Comparison of ENCODE assay signal across 20 cellular contexts in genomic region chr10:23493711-23494110, GRCh38. TPM values are rescaled to one million over a fixed set of nuclear protein-coding genes. Genes with fewer than 3 reads are reported as not detected.
A peak's percentile ranks its signal among the peaks of the same experiment; 100 is the strongest.
DNase-seq lines count a peak whose midpoint lies in the region; ATAC-seq and TF ChIP-seq lines count a peak whose summit lies in the region.
"Had no signal": no experiment of that assay in that cellular context is flagged by ENCODE, and none has a peak within 500 bp of the region (broad histone marks: within the 10 kb centered on the region; RNA-seq: fewer than 3 reads in every experiment).

No MANE protein-coding gene starts in this region.

- CTCF ChIA-PET in activated CD8-positive, alpha-beta T cell treated with anti-CD3 and anti-CD28 coated beads for 36 hours (lab: Charles Lee) = interaction anchor here (0.7 kb wide), 2 partner anchors 179 to 335 kb away, joined by 3 read pairs; no protein-coding TSS in a partner anchor
- CTCF ChIA-PET in activated CD8-positive, alpha-beta T cell treated with anti-CD3 and anti-CD28 coated beads, Interleukin-2, amount 10 ng/mL, durations not matched to agents 7 days and 5 days (lab: Charles Lee) = no interaction called here

- no peaks in the 10 kb centered on the region for H3K4me1 Mint-ChIP-seq in activated CD8-positive, alpha-beta T cell treated with anti-CD3 and anti-CD28 coated beads for 36 hours (ENCODE audit: low read depth)
- no peaks in the 10 kb centered on the region for H3K4me1 Mint-ChIP-seq in activated CD8-positive, alpha-beta T cell treated with anti-CD3 and anti-CD28 coated beads, Interleukin-2, amount 10 ng/mL, durations not matched to agents 7 days and 5 days (ENCODE audit: low read depth)
- no peaks in the 10 kb centered on the region for H3K4me1 Mint-ChIP-seq in type B pancreatic cell (ENCODE audit: unreplicated experiment)
- H3K4me1 Mint-ChIP-seq: CD4-positive, alpha-beta memory T cell had no signal

- no peak overlapping the region for H3K27ac Mint-ChIP-seq in activated CD8-positive, alpha-beta T cell treated with anti-CD3 and anti-CD28 coated beads for 36 hours
- H3K27ac Mint-ChIP-seq in activated CD8-positive, alpha-beta T cell treated with anti-CD3 and anti-CD28 coated beads, Interleukin-2, amount 10 ng/mL, durations not matched to agents 7 days and 5 days = no peak overlapping the region
- no peak overlapping the region for H3K27ac Mint-ChIP-seq in type B pancreatic cell
- H3K27ac Mint-ChIP-seq: CD4-positive, alpha-beta memory T cell had no signal

- ATAC-seq in activated CD8-positive, alpha-beta T cell treated with anti-CD3 and anti-CD28 coated beads for 36 hours = peak; percentile 24
- ATAC-seq in activated CD8-positive, alpha-beta T cell treated with anti-CD3 and anti-CD28 coated beads, Interleukin-2, amount 10 ng/mL, durations not matched to agents 7 days and 5 days = no peak
- ATAC-seq: A549 had no signal

- H3K9me3 Mint-ChIP-seq in activated CD8-positive, alpha-beta T cell treated with anti-CD3 and anti-CD28 coated beads for 36 hours = peaks cover 2% of the 10 kb centered on the region
- no peaks in the 10 kb centered on the region for H3K9me3 Mint-ChIP-seq in activated CD8-positive, alpha-beta T cell treated with anti-CD3 and anti-CD28 coated beads, Interleukin-2, amount 10 ng/mL, durations not matched to agents 7 days and 5 days (ENCODE audit: insufficient read depth)
- H3K9me3 Mint-ChIP-seq in type B pancreatic cell = no peaks in the 10 kb centered on the region
- H3K9me3 Mint-ChIP-seq: CD4-positive, alpha-beta memory T cell had no signal

- POLR2A ChIA-PET in activated CD8-positive, alpha-beta T cell treated with anti-CD3 and anti-CD28 coated beads for 36 hours (lab: Charles Lee) = no interaction called here
- POLR2A ChIA-PET in activated CD8-positive, alpha-beta T cell treated with anti-CD3 and anti-CD28 coated beads, Interleukin-2, amount 10 ng/mL, durations not matched to agents 7 days and 5 days (lab: Charles Lee) = no interaction called here

- no peaks in the 10 kb centered on the region for H3K36me3 Mint-ChIP-seq in activated CD8-positive, alpha-beta T cell treated with anti-CD3 and anti-CD28 coated beads for 36 hours (ENCODE audit: low read depth)
- H3K36me3 Mint-ChIP-seq in activated CD8-positive, alpha-beta T cell treated with anti-CD3 and anti-CD28 coated beads, Interleukin-2, amount 10 ng/mL, durations not matched to agents 7 days and 5 days (ENCODE audit: low read depth) = no peaks in the 10 kb centered on the region
- no peaks in the 10 kb centered on the region for H3K36me3 Mint-ChIP-seq in type B pancreatic cell
- H3K36me3 Mint-ChIP-seq: CD4-positive, alpha-beta memory T cell had no signal

- H3K27me3 Mint-ChIP-seq in activated CD8-positive, alpha-beta T cell treated with anti-CD3 and anti-CD28 coated beads for 36 hours = peaks cover 12% of the 10 kb centered on the region
- peaks cover 8% of the 10 kb centered on the region for H3K27me3 Mint-ChIP-seq in activated CD8-positive, alpha-beta T cell treated with anti-CD3 and anti-CD28 coated beads, Interleukin-2, amount 10 ng/mL, durations not matched to agents 7 days and 5 days (ENCODE audit: low read depth)
- H3K27me3 Mint-ChIP-seq in type B pancreatic cell = peaks cover 10% of the 10 kb centered on the region

- peak; percentile 28 for DNase-seq in activated CD8-positive, alpha-beta T cell treated with anti-CD3 and anti-CD28 coated beads for 36 hours
- DNase-seq in activated CD8-positive, alpha-beta T cell treated with anti-CD3 and anti-CD28 coated beads, Interleukin-2, amount 10 ng/mL, durations not matched to agents 7 days and 5 days = no peak
- DNase-seq in stimulated activated CD4-positive, alpha-beta T cell treated with anti-CD3 and anti-CD28 coated beads, Interleukin-15, amount 100 ng/mL, for 24 hours = peak; percentile 19
- no peak for DNase-seq in stimulated activated CD4-positive, alpha-beta T cell treated with anti-CD3 and anti-CD28 coated beads, Interleukin-4, amount 100 ng/mL, for 24 hours
- DNase-seq in renal cortical epithelial cell (ENCODE audit: low read depth) (peak; percentile 9), type B pancreatic cell (ENCODE audit: extremely low spot score, unreplicated experiment) (peak; percentile 13), mesenteric fat pad (ENCODE audit: low spot score) (no peak)
- DNase-seq: AML-193; CD4-positive, alpha-beta memory T cell; COR-L47; DMS53; H7; MV-4-11; NCI-H1105 treated with DMSO at 0.1 percent for 48 hours; NCI-H2029 treated with DMSO at 0.1 percent for 48 hours; NCI-H446 treated with DMSO at 0.1 percent for 48 hours; NCI-H526 treated with DMSO at 0.1 percent for 48 hours; Right ventricle myocardium superior; RPMI8226 had no signal

- TF ChIP-seq CTCF in activated CD8-positive, alpha-beta T cell treated with anti-CD3 and anti-CD28 coated beads for 36 hours (IDR thresholded peaks at IDR 0.05) = no peak
- no peak for TF ChIP-seq CTCF in type B pancreatic cell (conservative IDR thresholded peaks at IDR 0.05)

- H3K4me3 Mint-ChIP-seq in activated CD8-positive, alpha-beta T cell treated with anti-CD3 and anti-CD28 coated beads for 36 hours = no peak overlapping the region
- H3K4me3 Mint-ChIP-seq in activated CD8-positive, alpha-beta T cell treated with anti-CD3 and anti-CD28 coated beads, Interleukin-2, amount 10 ng/mL, durations not matched to agents 7 days and 5 days = no peak overlapping the region
- no peak overlapping the region for H3K4me3 Mint-ChIP-seq in type B pancreatic cell
- H3K4me3 Mint-ChIP-seq: CD4-positive, alpha-beta memory T cell had no signal

- intact Hi-C loops in activated CD8-positive, alpha-beta T cell treated with anti-CD3 and anti-CD28 coated beads for 36 hours (cut with micrococcal nuclease) = no loop called here

RNA-seq across cellular contexts. Expression of gene OTUD1, which starts 54.8 kb away (rescaled TPM):
- total RNA-seq in activated CD8-positive, alpha-beta T cell treated with anti-CD3 and anti-CD28 coated beads for 36 hours = 1 to 10 TPM; 6.6 to 7.0 TPM
- 1 to 10 TPM; 8.4 to 8.9 TPM for total RNA-seq in activated CD8-positive, alpha-beta T cell treated with anti-CD3 and anti-CD28 coated beads, Interleukin-2, amount 10 ng/mL, durations not matched to agents 7 days and 5 days
- total RNA-seq in renal cortical epithelial cell = 13.0 and 19.9 TPM in 2 replicates
- total RNA-seq in type B pancreatic cell (ENCODE audit: low replicate concordance) = 16.1 and 20.9 TPM in 2 replicates
- total RNA-seq in mesenteric fat pad = 13.8 TPM

Comparison
In these comparisons a context has a peak if more than half of its experiments do, and no peak if none do; other contexts are left out.
1. DNase-seq: peak in activated CD8-positive, alpha-beta T cell treated with anti-CD3 and anti-CD28 coated beads for 36 hours (single experiment), stimulated activated CD4-positive, alpha-beta T cell treated with anti-CD3 and anti-CD28 coated beads, Interleukin-15, amount 100 ng/mL, for 24 hours (single experiment), renal cortical epithelial cell (single experiment) and type B pancreatic cell (single experiment); none in activated CD8-positive, alpha-beta T cell treated with anti-CD3 and anti-CD28 coated beads, Interleukin-2, amount 10 ng/mL, durations not matched to agents 7 days and 5 days (single experiment), stimulated activated CD4-positive, alpha-beta T cell treated with anti-CD3 and anti-CD28 coated beads, Interleukin-4, amount 100 ng/mL, for 24 hours (single experiment) and mesenteric fat pad (single experiment).